10 cellular contexts compared by ENCODE assay signal in genomic region chr5:116361171-116361967, GRCh38.
A peak's percentile ranks its signal among the peaks of the same experiment; 100 is the strongest.
DNase-seq lines count a peak whose midpoint lies in the region; ATAC-seq lines count a peak whose summit lies in the region.
"Had no signal": no experiment of that assay in that cellular context is flagged by ENCODE, and none has a peak within 500 bp of the region (broad histone marks: within the 10 kb centered on the region; RNA-seq: fewer than 3 reads in every experiment).

No MANE protein-coding gene starts in this region.

- H3K9ac ChIP-seq in muscle layer of colon (ENCODE audit: low read length), result no peak overlapping the region

- peak; percentile 20 for ATAC-seq in stimulated activated naive CD8-positive, alpha-beta T cell treated with anti-CD3 and anti-CD28 coated beads, Interleukin-15, Interleukin-2, amounts not matched to agents 100 U/mL and 50 U/mL, for 24 hours
- ATAC-seq in stimulated activated naive CD8-positive, alpha-beta T cell treated with anti-CD3 and anti-CD28 coated beads, Interleukin-15, amount 100 ng/mL, for 72 hours, result no peak
- ATAC-seq in aorta (ENCODE audit: low FRiP score), result peak; percentile 60
- ATAC-seq in HG03342 (IDR thresholded peaks at IDR 0.05; ENCODE audit: unreplicated experiment), result no peak
- ATAC-seq in HG02852 (IDR thresholded peaks at IDR 0.05; ENCODE audit: unreplicated experiment), result no peak
- ATAC-seq: Panc1 had no signal

- no peaks in the 10 kb centered on the region for H3K9me3 ChIP-seq in muscle layer of colon (ENCODE audit: low read length)
- no peaks in the 10 kb centered on the region for H3K9me3 ChIP-seq in aorta (ENCODE audit: control insufficient read depth, low read length)

- DNase-seq in stimulated activated naive CD8-positive, alpha-beta T cell treated with anti-CD3 and anti-CD28 coated beads, Interleukin-15, Interleukin-2, amounts not matched to agents 100 U/mL and 50 U/mL, for 24 hours, result no peak
- DNase-seq in stimulated activated naive CD8-positive, alpha-beta T cell treated with anti-CD3 and anti-CD28 coated beads, Interleukin-15, amount 100 ng/mL, for 72 hours, result no peak
- peak; percentile 20 for DNase-seq in fibroblast of gingiva (ENCODE audit: low read depth)
- peak; percentile 43 to 81 for DNase-seq in aorta
- DNase-seq in activated T-cell treated with anti-CD3 and anti-CD28 coated beads, Interleukin-2, amount 50 U/mL, for 24 hours, result no peak
- DNase-seq: CD4-positive, alpha-beta T cell had no signal

- intact Hi-C loops in aorta (cut with DNase I), result no loop called here

- no peaks in the 10 kb centered on the region for H3K27me3 Mint-ChIP-seq in stimulated activated naive CD8-positive, alpha-beta T cell treated with anti-CD3 and anti-CD28 coated beads, Interleukin-15, amount 100 ng/mL, for 72 hours
- H3K27me3 Mint-ChIP-seq in activated T-cell treated with anti-CD3 and anti-CD28 coated beads, Interleukin-2, amount 50 U/mL, for 24 hours, result no peaks in the 10 kb centered on the region
- H3K27me3 Mint-ChIP-seq: CD4-positive, alpha-beta T cell had no signal

- no peak overlapping the region for H3K27ac Mint-ChIP-seq in stimulated activated naive CD8-positive, alpha-beta T cell treated with anti-CD3 and anti-CD28 coated beads, Interleukin-15, amount 100 ng/mL, for 72 hours
- no peak overlapping the region for H3K27ac Mint-ChIP-seq in activated T-cell treated with anti-CD3 and anti-CD28 coated beads, Interleukin-2, amount 50 U/mL, for 24 hours
- H3K27ac Mint-ChIP-seq: CD4-positive, alpha-beta T cell had no signal

- H3K36me3 ChIP-seq in muscle layer of colon (ENCODE audit: insufficient read depth, low read length) (no peaks in the 10 kb centered on the region), aorta (ENCODE audit: control insufficient read depth in 1 of 2, insufficient read depth in 2 of 2, low read length in 1 of 2) (no peaks in the 10 kb centered on the region)

- H3K4me1 ChIP-seq in muscle layer of colon (ENCODE audit: insufficient read depth, low read length), result peaks cover 27% of the 10 kb centered on the region
- no peaks in the 10 kb centered on the region for H3K4me1 ChIP-seq in aorta (ENCODE audit: control insufficient read depth in 1 of 2, insufficient read depth in 2 of 2, low read length in 2 of 2)

- WGBS in aorta, 2 donors, result 13 to 15% methylated on average over 53 of the region's 53 CpGs

- no peak overlapping the region for H3K4me3 Mint-ChIP-seq in stimulated activated naive CD8-positive, alpha-beta T cell treated with anti-CD3 and anti-CD28 coated beads, Interleukin-15, amount 100 ng/mL, for 72 hours
- no peak overlapping the region for H3K4me3 Mint-ChIP-seq in activated T-cell treated with anti-CD3 and anti-CD28 coated beads, Interleukin-2, amount 50 U/mL, for 24 hours
- H3K4me3 Mint-ChIP-seq: CD4-positive, alpha-beta T cell had no signal

- H3K27me3 ChIP-seq in muscle layer of colon (ENCODE audit: control insufficient read depth in 1 of 2, insufficient read depth in 2 of 2, low read length in 2 of 2) (no peaks in the 10 kb centered on the region), aorta (ENCODE audit: control insufficient read depth in 1 of 2, insufficient read depth in 2 of 2, low read length in 1 of 2) (no peaks in the 10 kb centered on the region)

- peaks cover 9 to 15% of the 10 kb centered on the region in 2 donors for H3K9me3 Mint-ChIP-seq in stimulated activated naive CD8-positive, alpha-beta T cell treated with anti-CD3 and anti-CD28 coated beads, Interleukin-15, amount 100 ng/mL, for 72 hours
- H3K9me3 Mint-ChIP-seq in activated T-cell treated with anti-CD3 and anti-CD28 coated beads, Interleukin-2, amount 50 U/mL, for 24 hours, result no peaks in the 10 kb centered on the region
- H3K9me3 Mint-ChIP-seq: CD4-positive, alpha-beta T cell had no signal

- H3K27ac ChIP-seq in muscle layer of colon (ENCODE audit: low read depth, low read length) (peak overlapping the region; percentile 30), aorta (ENCODE audit: low read depth in 1 of 2, low read length in 2 of 2) (no peak overlapping the region)

- H3K4me1 Mint-ChIP-seq in stimulated activated naive CD8-positive, alpha-beta T cell treated with anti-CD3 and anti-CD28 coated beads, Interleukin-15, amount 100 ng/mL, for 72 hours, result no peaks in the 10 kb centered on the region
- peaks cover 4% of the 10 kb centered on the region for H3K4me1 Mint-ChIP-seq in activated T-cell treated with anti-CD3 and anti-CD28 coated beads, Interleukin-2, amount 50 U/mL, for 24 hours (ENCODE audit: low read depth)

- peaks cover 35% of the 10 kb centered on the region for H3K36me3 Mint-ChIP-seq in activated T-cell treated with anti-CD3 and anti-CD28 coated beads, Interleukin-2, amount 50 U/mL, for 24 hours (ENCODE audit: low read depth)

- H3K4me3 ChIP-seq in muscle layer of colon (ENCODE audit: low read depth in 1 of 2, low read length in 2 of 2) (peak overlapping the region; percentile 42 to 51), aorta (ENCODE audit: low read length in 2 of 2) (no peak overlapping the region)

Comparison
In these comparisons a context has a peak if more than half of its experiments do, and no peak if none do; other contexts are left out.
1. ATAC-seq: peak in stimulated activated naive CD8-positive, alpha-beta T cell treated with anti-CD3 and anti-CD28 coated beads, Interleukin-15, Interleukin-2, amounts not matched to agents 100 U/mL and 50 U/mL, for 24 hours (single experiment) and aorta (single experiment); none in stimulated activated naive CD8-positive, alpha-beta T cell treated with anti-CD3 and anti-CD28 coated beads, Interleukin-15, amount 100 ng/mL, for 72 hours (single experiment), HG03342 (single experiment) and HG02852 (single experiment).
2. DNase-seq: peak in fibroblast of gingiva (single experiment) and aorta (2 of 2); none in stimulated activated naive CD8-positive, alpha-beta T cell treated with anti-CD3 and anti-CD28 coated beads, Interleukin-15, Interleukin-2, amounts not matched to agents 100 U/mL and 50 U/mL, for 24 hours (single experiment), stimulated activated naive CD8-positive, alpha-beta T cell treated with anti-CD3 and anti-CD28 coated beads, Interleukin-15, amount 100 ng/mL, for 72 hours (0 of 2) and activated T-cell treated with anti-CD3 and anti-CD28 coated beads, Interleukin-2, amount 50 U/mL, for 24 hours (single experiment).
3. H3K4me3 ChIP-seq: peak in muscle layer of colon (2 of 2); none in aorta (0 of 2).